In the genomic region with DNA sequence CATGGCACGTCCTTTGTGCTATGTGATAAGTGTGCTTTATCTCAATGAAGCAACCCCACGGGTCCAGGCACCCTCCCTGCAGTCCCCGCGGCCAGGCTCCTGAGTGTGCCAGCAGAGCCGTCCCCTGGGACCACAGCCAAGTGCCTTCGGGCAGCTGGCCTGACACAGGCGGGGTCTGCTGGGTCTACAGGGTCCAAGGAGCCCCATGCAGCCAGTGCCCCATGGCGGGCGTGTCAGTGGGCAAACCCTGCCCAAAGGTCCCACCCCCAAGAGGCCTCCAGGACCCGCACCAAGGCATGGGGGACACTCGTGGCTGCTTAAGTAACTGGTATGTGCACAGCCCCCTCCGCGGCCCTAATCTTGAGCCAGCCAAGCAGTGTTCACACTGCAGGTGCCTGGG, we compare ENCODE assay signal across 18 cellular contexts.
"Had no signal": no experiment of that assay in that cellular context is flagged by ENCODE, and none has a peak within 500 bp of the region (broad histone marks: within the 10 kb centered on the region; RNA-seq: fewer than 3 reads in every experiment).

No MANE protein-coding gene starts in this region.

- DNase-seq: activated CD4-positive, alpha-beta T cell treated with anti-CD3 and anti-CD28 coated beads, Interleukin-2, amount 50 U/mL, for 1 hour; activated CD8-positive, alpha-beta memory T cell treated with anti-CD3 and anti-CD28 coated beads for 24 hours; activated naive CD4-positive, alpha-beta T cell treated with Interleukin-2 at 50 U/mL for 16 hours; cerebellar nuclear complex; effector memory CD4-positive, alpha-beta T cell; foreskin melanocyte; immature natural killer cell; natural killer cell; stimulated activated CD4-positive, alpha-beta T cell treated with anti-CD3 and anti-CD28 coated beads, Interleukin-12 subunit alpha, Interleukin-12 subunit beta, amount 100 ng/mL, for 4 hours; stimulated activated CD4-positive, alpha-beta T cell treated with anti-CD3 and anti-CD28 coated beads, Interleukin-2, amount 100 ng/mL, for 24 hours; T-helper 1 cell had no signal

- H3K9me3 Mint-ChIP-seq: activated T-helper 17 cell treated with anti-CD3 and anti-CD28 coated beads, Interleukin-2, amount 50 U/mL, for 72 hours; dendritic cell treated with granulocyte-macrophage colony-stimulating factor and Interleukin-4, amounts not matched to agents 40 ng/mL and 50 ng/mL, for 4 days; immature natural killer cell; memory B cell; natural killer cell had no signal

- H3K4me1 Mint-ChIP-seq: activated T-helper 17 cell treated with anti-CD3 and anti-CD28 coated beads, Interleukin-2, amount 50 U/mL, for 72 hours; memory B cell had no signal

- H3K27me3 ChIP-seq: tibial nerve had no signal

- H3K27ac ChIP-seq: prostate gland, tibial nerve had no signal

- H3K27me3 Mint-ChIP-seq: activated T-helper 17 cell treated with anti-CD3 and anti-CD28 coated beads, Interleukin-2, amount 50 U/mL, for 72 hours; dendritic cell treated with granulocyte-macrophage colony-stimulating factor and Interleukin-4, amounts not matched to agents 40 ng/mL and 50 ng/mL, for 4 days; memory B cell had no signal

- H3K4me3 ChIP-seq: prostate gland, tibial nerve had no signal

- ATAC-seq: activated CD4-positive, CD25-positive, alpha-beta regulatory T cell treated with anti-CD3 and anti-CD28 coated beads, Interleukin-2, amount 50 U/mL, for 24 hours; activated T-helper 17 cell treated with anti-CD3 and anti-CD28 coated beads, Interleukin-2, amount 50 U/mL, for 72 hours; natural killer cell; sciatic nerve had no signal

- H3K36me3 Mint-ChIP-seq: natural killer cell had no signal

- H3K36me3 ChIP-seq: prostate gland had no signal

- H3K9me3 ChIP-seq: prostate gland, tibial nerve had no signal

- H3K27ac Mint-ChIP-seq: activated T-helper 17 cell treated with anti-CD3 and anti-CD28 coated beads, Interleukin-2, amount 50 U/mL, for 72 hours; dendritic cell treated with granulocyte-macrophage colony-stimulating factor and Interleukin-4, amounts not matched to agents 40 ng/mL and 50 ng/mL, for 4 days; memory B cell; natural killer cell had no signal

- H3K4me1 ChIP-seq: prostate gland had no signal

- H3K4me3 Mint-ChIP-seq: activated T-helper 17 cell treated with anti-CD3 and anti-CD28 coated beads, Interleukin-2, amount 50 U/mL, for 72 hours; dendritic cell treated with granulocyte-macrophage colony-stimulating factor and Interleukin-4, amounts not matched to agents 40 ng/mL and 50 ng/mL, for 4 days; immature natural killer cell; memory B cell; natural killer cell had no signal
